1 cellular context compared by ENCODE assay signal in the genomic region with DNA sequence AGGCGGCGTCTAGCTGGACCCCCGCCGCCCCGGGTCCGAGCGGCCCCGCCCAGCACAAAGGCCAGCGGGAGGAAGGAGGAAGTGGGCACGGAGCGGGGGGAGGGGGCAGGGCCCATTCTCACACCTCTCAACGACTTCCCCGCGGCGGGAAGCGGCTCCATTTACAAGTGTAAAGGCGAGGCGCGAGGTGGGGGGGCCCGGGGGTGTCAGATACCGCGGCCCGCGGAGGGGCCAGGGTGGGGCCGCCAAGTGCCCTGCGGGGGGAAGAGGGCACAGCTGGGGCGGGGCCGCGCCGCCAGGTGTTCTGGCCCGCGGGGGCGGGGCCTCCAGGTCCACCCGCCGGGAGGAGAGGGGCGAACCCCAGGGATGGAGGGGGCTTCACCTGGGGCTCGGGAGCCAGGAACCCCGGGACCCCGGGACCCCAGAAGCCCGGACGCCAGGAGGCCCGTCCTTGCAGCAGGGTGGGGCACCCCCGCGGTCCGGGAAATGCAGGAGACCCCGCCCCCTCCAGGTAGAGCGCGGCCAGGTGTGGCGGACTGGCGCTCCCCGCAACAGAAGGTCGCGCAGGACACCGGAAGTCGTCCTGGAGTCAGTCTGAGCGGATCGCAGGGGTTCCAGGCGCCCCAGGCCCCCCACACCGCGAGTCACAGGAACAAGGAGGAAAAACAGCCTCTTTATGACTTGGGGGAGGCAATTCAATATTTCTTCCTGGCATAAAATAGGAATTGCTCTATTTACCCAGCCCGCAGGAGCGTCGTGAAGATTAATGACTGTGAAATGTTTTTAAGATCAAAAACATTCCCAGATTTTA.
TF ChIP-seq lines count a peak whose summit lies in the region.

No MANE protein-coding gene starts in this region.

TF ChIP-seq in WTC11, 78 proteins besides CTCF, POLR2A, EP300 and RAD21 (continued from another document):
- TF ChIP-seq, protein P1, sequence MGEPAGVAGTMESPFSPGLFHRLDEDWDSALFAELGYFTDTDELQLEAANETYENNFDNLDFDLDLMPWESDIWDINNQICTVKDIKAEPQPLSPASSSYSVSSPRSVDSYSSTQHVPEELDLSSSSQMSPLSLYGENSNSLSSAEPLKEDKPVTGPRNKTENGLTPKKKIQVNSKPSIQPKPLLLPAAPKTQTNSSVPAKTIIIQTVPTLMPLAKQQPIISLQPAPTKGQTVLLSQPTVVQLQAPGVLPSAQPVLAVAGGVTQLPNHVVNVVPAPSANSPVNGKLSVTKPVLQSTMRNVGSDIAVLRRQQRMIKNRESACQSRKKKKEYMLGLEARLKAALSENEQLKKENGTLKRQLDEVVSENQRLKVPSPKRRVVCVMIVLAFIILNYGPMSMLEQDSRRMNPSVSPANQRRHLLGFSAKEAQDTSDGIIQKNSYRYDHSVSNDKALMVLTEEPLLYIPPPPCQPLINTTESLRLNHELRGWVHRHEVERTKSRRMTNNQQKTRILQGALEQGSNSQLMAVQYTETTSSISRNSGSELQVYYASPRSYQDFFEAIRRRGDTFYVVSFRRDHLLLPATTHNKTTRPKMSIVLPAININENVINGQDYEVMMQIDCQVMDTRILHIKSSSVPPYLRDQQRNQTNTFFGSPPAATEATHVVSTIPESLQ (CRISPR knock-in tag; IDR thresholded peaks at IDR 0.05), result no peak
- TF ChIP-seq GTF2I (CRISPR knock-in tag; conservative IDR thresholded peaks at IDR 0.05) (no peak), JAZF1 (CRISPR knock-in tag; IDR thresholded peaks at IDR 0.05) (no peak), ESRRA (CRISPR knock-in tag; IDR thresholded peaks at IDR 0.05; ENCODE audit: borderline replicate concordance) (no peak), FOXK1 (CRISPR knock-in tag; IDR thresholded peaks at IDR 0.05) (0 out of 2 replicates have a peak, but pooled peaks have one; percentile 36), CREM (CRISPR knock-in tag; IDR thresholded peaks at IDR 0.05) (no peak), MYBL2 (CRISPR knock-in tag; IDR thresholded peaks at IDR 0.05) (no peak), ZNF671 (CRISPR knock-in tag; IDR thresholded peaks at IDR 0.05) (no peak), GABPB1 (CRISPR knock-in tag; IDR thresholded peaks at IDR 0.05) (no peak), ERG (CRISPR knock-in tag; IDR thresholded peaks at IDR 0.05) (no peak), ZNF138 (CRISPR knock-in tag; conservative IDR thresholded peaks at IDR 0.05) (no peak), ETV6 (CRISPR knock-in tag; IDR thresholded peaks at IDR 0.05) (peak; percentile 89), ZNF423 (CRISPR knock-in tag; IDR thresholded peaks at IDR 0.05) (peak; percentile 89; the same call in 1 of the 2 replicates), NR2C2 (CRISPR knock-in tag; IDR thresholded peaks at IDR 0.05) (no peak), NFATC4 (CRISPR knock-in tag; IDR thresholded peaks at IDR 0.05) (no peak), FOXP4 (CRISPR knock-in tag; IDR thresholded peaks at IDR 0.05) (no peak), CBFB (CRISPR knock-in tag; IDR thresholded peaks at IDR 0.05; ENCODE audit: low read depth) (peak; percentile 59; the same call in 1 of the 2 replicates), EMX1 (CRISPR knock-in tag; IDR thresholded peaks at IDR 0.05) (no peak), NR3C1 (CRISPR knock-in tag; conservative IDR thresholded peaks at IDR 0.05; ENCODE audit: low read depth) (no peak)
- TF ChIP-seq, protein P2, sequence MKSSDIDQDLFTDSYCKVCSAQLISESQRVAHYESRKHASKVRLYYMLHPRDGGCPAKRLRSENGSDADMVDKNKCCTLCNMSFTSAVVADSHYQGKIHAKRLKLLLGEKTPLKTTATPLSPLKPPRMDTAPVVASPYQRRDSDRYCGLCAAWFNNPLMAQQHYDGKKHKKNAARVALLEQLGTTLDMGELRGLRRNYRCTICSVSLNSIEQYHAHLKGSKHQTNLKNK (CRISPR knock-in tag; IDR thresholded peaks at IDR 0.05), result no peak
- TF ChIP-seq, protein P3, sequence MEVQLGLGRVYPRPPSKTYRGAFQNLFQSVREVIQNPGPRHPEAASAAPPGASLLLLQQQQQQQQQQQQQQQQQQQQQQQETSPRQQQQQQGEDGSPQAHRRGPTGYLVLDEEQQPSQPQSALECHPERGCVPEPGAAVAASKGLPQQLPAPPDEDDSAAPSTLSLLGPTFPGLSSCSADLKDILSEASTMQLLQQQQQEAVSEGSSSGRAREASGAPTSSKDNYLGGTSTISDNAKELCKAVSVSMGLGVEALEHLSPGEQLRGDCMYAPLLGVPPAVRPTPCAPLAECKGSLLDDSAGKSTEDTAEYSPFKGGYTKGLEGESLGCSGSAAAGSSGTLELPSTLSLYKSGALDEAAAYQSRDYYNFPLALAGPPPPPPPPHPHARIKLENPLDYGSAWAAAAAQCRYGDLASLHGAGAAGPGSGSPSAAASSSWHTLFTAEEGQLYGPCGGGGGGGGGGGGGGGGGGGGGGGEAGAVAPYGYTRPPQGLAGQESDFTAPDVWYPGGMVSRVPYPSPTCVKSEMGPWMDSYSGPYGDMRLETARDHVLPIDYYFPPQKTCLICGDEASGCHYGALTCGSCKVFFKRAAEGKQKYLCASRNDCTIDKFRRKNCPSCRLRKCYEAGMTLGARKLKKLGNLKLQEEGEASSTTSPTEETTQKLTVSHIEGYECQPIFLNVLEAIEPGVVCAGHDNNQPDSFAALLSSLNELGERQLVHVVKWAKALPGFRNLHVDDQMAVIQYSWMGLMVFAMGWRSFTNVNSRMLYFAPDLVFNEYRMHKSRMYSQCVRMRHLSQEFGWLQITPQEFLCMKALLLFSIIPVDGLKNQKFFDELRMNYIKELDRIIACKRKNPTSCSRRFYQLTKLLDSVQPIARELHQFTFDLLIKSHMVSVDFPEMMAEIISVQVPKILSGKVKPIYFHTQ (CRISPR knock-in tag; IDR thresholded peaks at IDR 0.05), result no peak
- TF ChIP-seq, protein P4, sequence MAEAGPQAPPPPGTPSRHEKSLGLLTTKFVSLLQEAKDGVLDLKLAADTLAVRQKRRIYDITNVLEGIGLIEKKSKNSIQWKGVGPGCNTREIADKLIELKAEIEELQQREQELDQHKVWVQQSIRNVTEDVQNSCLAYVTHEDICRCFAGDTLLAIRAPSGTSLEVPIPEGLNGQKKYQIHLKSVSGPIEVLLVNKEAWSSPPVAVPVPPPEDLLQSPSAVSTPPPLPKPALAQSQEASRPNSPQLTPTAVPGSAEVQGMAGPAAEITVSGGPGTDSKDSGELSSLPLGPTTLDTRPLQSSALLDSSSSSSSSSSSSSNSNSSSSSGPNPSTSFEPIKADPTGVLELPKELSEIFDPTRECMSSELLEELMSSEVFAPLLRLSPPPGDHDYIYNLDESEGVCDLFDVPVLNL (CRISPR knock-in tag; IDR thresholded peaks at IDR 0.05; ENCODE audit: borderline replicate concordance, low read depth), result peak; percentile 53; the same call in 1 of the 2 replicates
